Comparison of ENCODE assay signal across 14 cellular contexts in genomic region chr3:9870978-9871377, GRCh38. TPM values are rescaled to one million over a fixed set of nuclear protein-coding genes. Genes with fewer than 3 reads are reported as not detected.
DNase-seq lines count a peak whose midpoint lies in the region; ATAC-seq and TF ChIP-seq lines count a peak whose summit lies in the region.
"Had no signal": no experiment of that assay in that cellular context is flagged by ENCODE, and none has a peak within 500 bp of the region (broad histone marks: within the 10 kb centered on the region; RNA-seq: fewer than 3 reads in every experiment).

No MANE protein-coding gene starts in this region.

- peak overlapping the region; percentile 60 for H3K27ac Mint-ChIP-seq in osteocyte (ENCODE audit: unreplicated experiment)
- H3K27ac Mint-ChIP-seq: activated T-cell treated with anti-CD3 and anti-CD28 coated beads, Interleukin-2, amount 50 U/mL, for 72 hours; progenitor cell of endocrine pancreas had no signal

- H3K4me1 Mint-ChIP-seq in osteocyte (ENCODE audit: unreplicated experiment) = peaks cover 19% of the 10 kb centered on the region

- no peaks in the 10 kb centered on the region for H3K9me3 Mint-ChIP-seq in osteocyte (ENCODE audit: unreplicated experiment)
- H3K9me3 Mint-ChIP-seq: activated T-cell treated with anti-CD3 and anti-CD28 coated beads, Interleukin-2, amount 50 U/mL, for 72 hours had no signal

- H3K27me3 Mint-ChIP-seq in osteocyte (ENCODE audit: unreplicated experiment) = no peaks in the 10 kb centered on the region

- DNase-seq in EL = peak; percentile 78
- peak; percentile 33 for DNase-seq in MG63
- peak; percentile 73 for DNase-seq in choroid plexus epithelial cell (ENCODE audit: low read depth)
- DNase-seq in osteocyte (ENCODE audit: extremely low spot score, unreplicated experiment) = no peak
- DNase-seq in SIG-M5 treated with dmso at 0.1 percent for 504 hours (lab: John Stamatoyannopoulos, UW; ENCODE audit: unreplicated experiment) = no peak
- no peak for DNase-seq in medulla oblongata (ENCODE audit: extremely low spot score)
- DNase-seq: activated CD4-positive, alpha-beta T cell treated with anti-CD3 and anti-CD28 coated beads, Interleukin-2, amount 50 U/mL, for 48 hours; activated T-cell treated with anti-CD3 and anti-CD28 coated beads, Interleukin-2, amount 50 U/mL, for 72 hours; colonic mucosa; left lung; substantia nigra had no signal

- ATAC-seq in GM21576 (IDR thresholded peaks at IDR 0.05; ENCODE audit: unreplicated experiment) = no peak
- ATAC-seq: activated T-cell treated with anti-CD3 and anti-CD28 coated beads, Interleukin-2, amount 50 U/mL, for 72 hours; left lung had no signal

- no peaks in the 10 kb centered on the region for H3K9me3 ChIP-seq in MG63
- H3K9me3 ChIP-seq: colonic mucosa, left lung had no signal

- no peaks in the 10 kb centered on the region for H3K36me3 ChIP-seq in MG63
- H3K36me3 ChIP-seq: colonic mucosa, left lung had no signal

- no peaks in the 10 kb centered on the region for H3K36me3 Mint-ChIP-seq in osteocyte (ENCODE audit: unreplicated experiment)

- no peaks in the 10 kb centered on the region for H3K27me3 ChIP-seq in MG63
- H3K27me3 ChIP-seq: colonic mucosa, left lung had no signal

- no peak overlapping the region for H3K4me3 Mint-ChIP-seq in osteocyte (ENCODE audit: unreplicated experiment)
- H3K4me3 Mint-ChIP-seq: activated T-cell treated with anti-CD3 and anti-CD28 coated beads, Interleukin-2, amount 50 U/mL, for 72 hours had no signal

- H3K4me3 ChIP-seq in MG63 (no peak overlapping the region), choroid plexus epithelial cell (ENCODE audit: low read depth, low read length) (no peak overlapping the region)
- H3K4me3 ChIP-seq: colonic mucosa, left lung had no signal

- TF ChIP-seq CTCF in choroid plexus epithelial cell (conservative IDR thresholded peaks at IDR 0.05; ENCODE audit: low read depth, low read length) (no peak), osteocyte (IDR thresholded peaks at IDR 0.05) (no peak)

RNA-seq across cellular contexts. Expression of gene CIDEC, which starts 9.1 kb away (rescaled TPM):
- total RNA-seq in MG63 (2014; rRNA removed; shearing (Covaris generic); ENCODE audit: low replicate concordance) = not detected in 2 replicates
- not detected in 2 replicates for total RNA-seq in osteocyte
- total RNA-seq: epithelial cell of proximal tubule, left lung, progenitor cell of endocrine pancreas had no signal

RNA-seq across cellular contexts. Expression of gene JAGN1, which starts 19.4 kb away (rescaled TPM):
- total RNA-seq in MG63 (2014; rRNA removed; shearing (Covaris generic); ENCODE audit: low replicate concordance) = 21.4 and 23.1 TPM in 2 replicates
- 28.5 and 31.5 TPM in 2 replicates for total RNA-seq in osteocyte

RNA-seq across cellular contexts. Expression of gene RPUSD3, which starts 27.2 kb away (rescaled TPM):
- total RNA-seq in MG63 (2014; rRNA removed; shearing (Covaris generic); ENCODE audit: low replicate concordance) = 34.8 and 42.9 TPM in 2 replicates
- 35.9 and 36.1 TPM in 2 replicates for total RNA-seq in osteocyte

RNA-seq across cellular contexts. Expression of gene IL17RE, which starts 31.7 kb away (rescaled TPM):
- 0.30 TPM in 1 of 2 replicates, not detected in the other for total RNA-seq in MG63 (2014; rRNA removed; shearing (Covaris generic); ENCODE audit: low replicate concordance)
- 0.89 and 1.4 TPM in 2 replicates for total RNA-seq in osteocyte

RNA-seq across cellular contexts. Expression of gene IL17RC, which starts 45.9 kb away (rescaled TPM):
- total RNA-seq in MG63 (2014; rRNA removed; shearing (Covaris generic); ENCODE audit: low replicate concordance) = 12.1 and 14.8 TPM in 2 replicates
- 36.5 and 36.6 TPM in 2 replicates for total RNA-seq in osteocyte

Comparison
In these comparisons a context has a peak if more than half of its experiments do, and no peak if none do; other contexts are left out.
1. DNase-seq: peak in EL (single experiment), MG63 (single experiment) and choroid plexus epithelial cell (single experiment); none in osteocyte (single experiment), SIG-M5 treated with dmso at 0.1 percent for 504 hours (single experiment) and medulla oblongata (single experiment).